Comparison of ENCODE assay signal across 23 cellular contexts in genomic region chr18:60982958-60983357, GRCh38.
DNase-seq lines count a peak whose midpoint lies in the region; ATAC-seq and TF ChIP-seq lines count a peak whose summit lies in the region.
"Had no signal": no experiment of that assay in that cellular context is flagged by ENCODE, and none has a peak within 500 bp of the region (broad histone marks: within the 10 kb centered on the region; RNA-seq: fewer than 3 reads in every experiment).

No MANE protein-coding gene starts in this region.

- no peaks in the 10 kb centered on the region for H3K36me3 Mint-ChIP-seq in nephron (ENCODE audit: low read depth)
- H3K36me3 Mint-ChIP-seq: CD14-positive monocyte; CD8-positive, alpha-beta memory T cell had no signal

- H3K36me3 ChIP-seq in osteoblast (ENCODE audit: insufficient read depth, low read length), result no peaks in the 10 kb centered on the region
- H3K36me3 ChIP-seq: BE2C; BLaER1 treated with 17β-estradiol and CSF1 and Interleukin-3, amounts not matched to agents 10 nM and 100 nM had no signal

- no peak overlapping the region for H3K4me3 Mint-ChIP-seq in nephron
- H3K4me3 Mint-ChIP-seq: CD14-positive monocyte; CD4-positive, alpha-beta T cell; CD8-positive, alpha-beta memory T cell had no signal

- no peaks in the 10 kb centered on the region for H3K79me2 ChIP-seq in osteoblast (ENCODE audit: insufficient read depth, low read length)

- H2AFZ ChIP-seq in osteoblast (ENCODE audit: low read length), result no peak overlapping the region
- H2AFZ ChIP-seq: GM23248 had no signal

- no peaks in the 10 kb centered on the region for H4K20me1 ChIP-seq in osteoblast (ENCODE audit: insufficient read depth, low read length)
- H4K20me1 ChIP-seq: BLaER1 treated with 17β-estradiol and CSF1 and Interleukin-3, amounts not matched to agents 10 nM and 100 nM had no signal

- no peaks in the 10 kb centered on the region for H3K27me3 Mint-ChIP-seq in nephron (ENCODE audit: low read depth)
- H3K27me3 Mint-ChIP-seq: CD4-positive, alpha-beta T cell; CD8-positive, alpha-beta memory T cell had no signal

- H3K27ac Mint-ChIP-seq in nephron, result peak overlapping the region in 2 of 3 experiments; percentile 26 to 60
- H3K27ac Mint-ChIP-seq: CD14-positive monocyte; CD4-positive, alpha-beta T cell; CD8-positive, alpha-beta memory T cell had no signal

- TF ChIP-seq CTCF in dorsolateral prefrontal cortex (IDR thresholded peaks at IDR 0.05 in 54 of 56, conservative IDR thresholded peaks at IDR 0.05 in 2 of 56; ENCODE audit: low read depth in 1 of 56, partially characterized antibody in 56 of 56) (no peak), nephron (IDR thresholded peaks at IDR 0.05; ENCODE audit: unreplicated experiment in 3 of 3) (no peak), osteoblast (IDR thresholded peaks at IDR 0.05; ENCODE audit: extremely low read depth, low read depth, low read length) (no peak)

- H3K27ac ChIP-seq in dorsolateral prefrontal cortex (peak overlapping the region in 47 of 59 donors; percentile 6 to 84 (median 60)), osteoblast (ENCODE audit: low read depth, low read length) (no peak overlapping the region)
- H3K27ac ChIP-seq: A549; BLaER1 treated with 17β-estradiol and CSF1 and Interleukin-3, amounts not matched to agents 10 nM and 100 nM; GM23248 had no signal

- H3K4me3 ChIP-seq in dorsolateral prefrontal cortex, result no peak overlapping the region
- H3K4me3 ChIP-seq in osteoblast (ENCODE audit: insufficient read depth, low read length), result no peak overlapping the region
- H3K4me3 ChIP-seq: A549; BLaER1 treated with 17β-estradiol and CSF1 and Interleukin-3, amounts not matched to agents 10 nM and 100 nM; GM12878; GM23248 had no signal

- H3K27me3 ChIP-seq in dorsolateral prefrontal cortex, result no peaks in the 10 kb centered on the region
- no peaks in the 10 kb centered on the region for H3K27me3 ChIP-seq in osteoblast (ENCODE audit: insufficient read depth, low read length)
- H3K27me3 ChIP-seq: BE2C; BLaER1 treated with 17β-estradiol and CSF1 and Interleukin-3, amounts not matched to agents 10 nM and 100 nM had no signal

- DNase-seq in NCI-H69 (lab: John Stamatoyannopoulos, UW), result peak; percentile 58
- peak in 1 of 10 donors; percentile 18 for DNase-seq in dorsolateral prefrontal cortex
- DNase-seq in osteoblast (ENCODE audit: insufficient read length, low spot score, missing footprints), result no peak
- no peak for DNase-seq in activated CD4-positive, alpha-beta T cell treated with anti-CD3 and anti-CD28 coated beads, Interleukin-2, amount 50 U/mL, for 1 hour
- DNase-seq: 8988T; ACHN; AML-193; BE2C; CD4-positive, alpha-beta T cell; CD8-positive, alpha-beta memory T cell; DMS 273 treated with DMSO at 0.1 percent for 48 hours; DMS79; EL; GDM1; GM23248; H7; HCEC 1CT had no signal

- H3K4me1 Mint-ChIP-seq in nephron, result peaks cover 41% of the 10 kb centered on the region
- H3K4me1 Mint-ChIP-seq: CD14-positive monocyte; CD8-positive, alpha-beta memory T cell had no signal

- H3K4me1 ChIP-seq in osteoblast (ENCODE audit: insufficient read depth, low read length), result peaks cover 3% of the 10 kb centered on the region
- H3K4me1 ChIP-seq: A549; BE2C; BLaER1 treated with 17β-estradiol and CSF1 and Interleukin-3, amounts not matched to agents 10 nM and 100 nM had no signal

- peaks cover 3% of the 10 kb centered on the region for H3K9me3 Mint-ChIP-seq in nephron

- H3K4me2 ChIP-seq in osteoblast (ENCODE audit: insufficient read depth, low read length), result no peak overlapping the region
- H3K4me2 ChIP-seq: A549; BLaER1 treated with 17β-estradiol and CSF1 and Interleukin-3, amounts not matched to agents 10 nM and 100 nM had no signal

- H3K9me3 ChIP-seq in osteoblast (ENCODE audit: low read depth, low read length), result no peaks in the 10 kb centered on the region
- H3K9me3 ChIP-seq: A549; BE2C; BLaER1 treated with 17β-estradiol and CSF1 and Interleukin-3, amounts not matched to agents 10 nM and 100 nM had no signal

- intact Hi-C loops in dorsolateral prefrontal cortex (cut with DNase I), result no loop called here

- no peak for ATAC-seq in HG03039 (IDR thresholded peaks at IDR 0.05; ENCODE audit: unreplicated experiment)
- ATAC-seq: A549, GM12878 had no signal
